In the genomic region with DNA sequence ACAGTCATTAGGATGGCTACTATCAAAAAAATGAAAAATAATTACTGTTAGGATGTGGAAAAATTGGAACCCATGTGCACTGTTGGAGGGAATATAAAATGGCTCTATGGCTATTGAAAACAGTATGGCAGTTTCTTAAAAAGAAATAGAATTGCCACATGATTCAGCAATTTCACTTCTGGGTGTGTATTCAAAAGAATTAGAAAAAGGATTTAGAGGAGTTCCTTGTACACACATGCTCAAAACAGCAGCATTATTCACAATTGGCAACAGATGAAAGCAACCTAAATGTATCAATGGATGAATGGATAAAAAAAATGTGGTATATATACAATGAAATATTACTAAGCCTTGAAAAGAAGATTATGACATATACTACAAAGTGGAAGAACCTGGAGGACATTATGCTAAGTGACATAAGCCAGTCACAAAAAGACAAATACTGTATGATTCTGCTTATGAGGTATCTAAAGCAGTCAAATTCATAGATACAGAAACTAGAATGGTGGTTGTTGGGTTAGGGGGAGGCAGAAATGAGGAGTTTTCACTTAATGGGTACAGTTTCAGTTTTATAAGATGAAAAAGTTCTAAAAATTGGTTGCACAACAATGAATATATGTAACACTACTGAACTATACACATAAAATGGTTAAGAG, we compare ENCODE assay signal across 26 cellular contexts.
DNase-seq lines count a peak whose midpoint lies in the region; ATAC-seq and TF ChIP-seq lines count a peak whose summit lies in the region.
"Had no signal": no experiment of that assay in that cellular context is flagged by ENCODE, and none has a peak within 500 bp of the region (broad histone marks: within the 10 kb centered on the region; RNA-seq: fewer than 3 reads in every experiment).

No MANE protein-coding gene starts in this region.

- H3K79me2 ChIP-seq in Loucy (ENCODE audit: insufficient read depth, low read length): no peaks in the 10 kb centered on the region; the same call in 1 of the 2 replicates

- ATAC-seq in activated T-cell treated with anti-CD3 and anti-CD28 coated beads, Interleukin-2, amount 50 U/mL, for 72 hours (replicated peaks in 1 of 2): peak; percentile 52 to 69
- ATAC-seq in HG02938 (IDR thresholded peaks at IDR 0.05; ENCODE audit: unreplicated experiment) (peak; percentile 93), GM19324 (IDR thresholded peaks at IDR 0.05; ENCODE audit: low FRiP score, unreplicated experiment) (no peak)
- ATAC-seq: A549; heart right ventricle; psoas muscle; stimulated activated naive B cell treated with anti-CD40 and anti-IgM and Interleukin-4, amounts not matched to agents 10 μg/mL and 1 μg/mL and 100 μg/mL, for 72 hours; T-cell; upper lobe of right lung had no signal

- no peak overlapping the region for H3K9ac ChIP-seq in Loucy (ENCODE audit: low read depth, low read length, poor library complexity, severe bottlenecking)

- H4K20me1 ChIP-seq in Loucy (ENCODE audit: insufficient read depth, low read length, poor library complexity, severe bottlenecking): no peaks in the 10 kb centered on the region

- H3K4me1 Mint-ChIP-seq in activated T-cell treated with anti-CD3 and anti-CD28 coated beads, Interleukin-2, amount 50 U/mL, for 72 hours (ENCODE audit: low read depth): peaks cover 9% of the 10 kb centered on the region
- peaks cover 11% of the 10 kb centered on the region for H3K4me1 Mint-ChIP-seq in activated T-cell treated with anti-CD3 and anti-CD28 coated beads, Interleukin-2, amount 50 U/mL, for 24 hours (ENCODE audit: low read depth)
- H3K4me1 Mint-ChIP-seq: CD4-positive, CD25-positive, alpha-beta regulatory T cell; stimulated activated naive B cell treated with anti-CD40 and anti-IgM and Interleukin-4, amounts not matched to agents 10 μg/mL and 1 μg/mL and 100 μg/mL, for 72 hours; T-cell had no signal

- no peaks in the 10 kb centered on the region for H3K9me3 ChIP-seq in Loucy (ENCODE audit: insufficient read depth, low read depth, low read length)
- H3K9me3 ChIP-seq: A549, adrenal gland, heart right ventricle, psoas muscle, spleen, upper lobe of right lung had no signal

- no peak overlapping the region for H3K4me3 Mint-ChIP-seq in activated T-cell treated with anti-CD3 and anti-CD28 coated beads, Interleukin-2, amount 50 U/mL, for 72 hours
- no peak overlapping the region for H3K4me3 Mint-ChIP-seq in activated T-cell treated with anti-CD3 and anti-CD28 coated beads, Interleukin-2, amount 50 U/mL, for 24 hours
- H3K4me3 Mint-ChIP-seq: CD4-positive, CD25-positive, alpha-beta regulatory T cell; stimulated activated naive B cell treated with anti-CD40 and anti-IgM and Interleukin-4, amounts not matched to agents 10 μg/mL and 1 μg/mL and 100 μg/mL, for 72 hours; T-cell had no signal

- H3K4me2 ChIP-seq in Loucy (ENCODE audit: low read depth, low read length, poor library complexity, severe bottlenecking): peak overlapping the region; percentile 42
- H3K4me2 ChIP-seq: A549 had no signal

- H3K27me3 ChIP-seq in Loucy (ENCODE audit: insufficient read depth, low read length, poor library complexity, severe bottlenecking): no peaks in the 10 kb centered on the region
- H3K27me3 ChIP-seq: adrenal gland, heart right ventricle, spleen, upper lobe of right lung had no signal

- H3F3A ChIP-seq in Loucy (ENCODE audit: low read depth): peaks cover 4% of the 10 kb centered on the region; the same call in 1 of the 2 replicates

- peaks cover 23% of the 10 kb centered on the region; the same call in 1 of the 2 replicates for H3K36me3 ChIP-seq in Loucy (ENCODE audit: insufficient read depth, low read length)
- H3K36me3 ChIP-seq: adrenal gland, heart right ventricle, spleen, upper lobe of right lung had no signal

- no peak overlapping the region for H3K27ac Mint-ChIP-seq in activated T-cell treated with anti-CD3 and anti-CD28 coated beads, Interleukin-2, amount 50 U/mL, for 72 hours
- no peak overlapping the region for H3K27ac Mint-ChIP-seq in activated T-cell treated with anti-CD3 and anti-CD28 coated beads, Interleukin-2, amount 50 U/mL, for 24 hours
- H3K27ac Mint-ChIP-seq: CD4-positive, CD25-positive, alpha-beta regulatory T cell; stimulated activated naive B cell treated with anti-CD40 and anti-IgM and Interleukin-4, amounts not matched to agents 10 μg/mL and 1 μg/mL and 100 μg/mL, for 72 hours; T-cell had no signal

- TF ChIP-seq CTCF in Loucy (conservative IDR thresholded peaks at IDR 0.05; ENCODE audit: low read length): no peak

- H3K9me2 ChIP-seq in Loucy (replicated peaks; ENCODE audit: low read depth, low read length): no peaks in the 10 kb centered on the region

- no peaks in the 10 kb centered on the region for H3K27me3 Mint-ChIP-seq in activated T-cell treated with anti-CD3 and anti-CD28 coated beads, Interleukin-2, amount 50 U/mL, for 72 hours (ENCODE audit: low read depth)
- H3K27me3 Mint-ChIP-seq in activated T-cell treated with anti-CD3 and anti-CD28 coated beads, Interleukin-2, amount 50 U/mL, for 24 hours: no peaks in the 10 kb centered on the region
- H3K27me3 Mint-ChIP-seq: CD4-positive, CD25-positive, alpha-beta regulatory T cell; stimulated activated naive B cell treated with anti-CD40 and anti-IgM and Interleukin-4, amounts not matched to agents 10 μg/mL and 1 μg/mL and 100 μg/mL, for 72 hours; T-cell had no signal

- no peak overlapping the region for H3K4me3 ChIP-seq in Loucy (ENCODE audit: low read length, poor library complexity, severe bottlenecking)
- H3K4me3 ChIP-seq: A549, adrenal gland, heart right ventricle, psoas muscle, spleen, upper lobe of right lung had no signal

- H2AFZ ChIP-seq in Loucy (ENCODE audit: low read length): no peak overlapping the region

- H3K4me1 ChIP-seq in Loucy (ENCODE audit: insufficient read depth, low read length, poor library complexity, severe bottlenecking): peaks cover 27% of the 10 kb centered on the region
- H3K4me1 ChIP-seq: A549, adrenal gland, psoas muscle, spleen, upper lobe of right lung had no signal

- H3K9me3 Mint-ChIP-seq in activated T-cell treated with anti-CD3 and anti-CD28 coated beads, Interleukin-2, amount 50 U/mL, for 72 hours: no peaks in the 10 kb centered on the region
- peaks cover 10% of the 10 kb centered on the region for H3K9me3 Mint-ChIP-seq in activated T-cell treated with anti-CD3 and anti-CD28 coated beads, Interleukin-2, amount 50 U/mL, for 24 hours

- DNase-seq in activated T-cell treated with anti-CD3 and anti-CD28 coated beads, Interleukin-2, amount 50 U/mL, for 72 hours: no peak
- no peak for DNase-seq in activated T-cell treated with anti-CD3 and anti-CD28 coated beads, Interleukin-2, amount 50 U/mL, for 24 hours
- DNase-seq in SW 1271 (lab: John Stamatoyannopoulos, UW) (no peak), NCI-H2107 (lab: John Stamatoyannopoulos, UW) (no peak), RPMI8226 (no peak)
- DNase-seq: activated CD8-positive, alpha-beta memory T cell treated with anti-CD3 and anti-CD28 coated beads for 24 hours; activated effector memory CD4-positive, alpha-beta T cell treated with Interleukin-2 at 50 U/mL for 16 hours; adrenal gland; CD4-positive, CD25-positive, alpha-beta regulatory T cell; DND-41; heart right ventricle; KBM-7; kidney; mesendoderm; NCI-H1105; NCI-H2171 treated with DMSO at 0.1 percent for 48 hours; NCI-H774; psoas muscle; spleen; stimulated activated naive B cell treated with anti-CD40 and anti-IgM and Interleukin-4, amounts not matched to agents 10 μg/mL and 1 μg/mL and 100 μg/mL, for 72 hours; T-cell; upper lobe of right lung had no signal

- H3K36me3 Mint-ChIP-seq in activated T-cell treated with anti-CD3 and anti-CD28 coated beads, Interleukin-2, amount 50 U/mL, for 72 hours (ENCODE audit: insufficient read depth in 2 of 2): peaks cover 0 to 1% of the 10 kb centered on the region in 2 donors
- H3K36me3 Mint-ChIP-seq in activated T-cell treated with anti-CD3 and anti-CD28 coated beads, Interleukin-2, amount 50 U/mL, for 24 hours (ENCODE audit: low read depth): peaks cover 3% of the 10 kb centered on the region
- H3K36me3 Mint-ChIP-seq: CD4-positive, CD25-positive, alpha-beta regulatory T cell; stimulated activated naive B cell treated with anti-CD40 and anti-IgM and Interleukin-4, amounts not matched to agents 10 μg/mL and 1 μg/mL and 100 μg/mL, for 72 hours; T-cell had no signal
